In the genomic region with DNA sequence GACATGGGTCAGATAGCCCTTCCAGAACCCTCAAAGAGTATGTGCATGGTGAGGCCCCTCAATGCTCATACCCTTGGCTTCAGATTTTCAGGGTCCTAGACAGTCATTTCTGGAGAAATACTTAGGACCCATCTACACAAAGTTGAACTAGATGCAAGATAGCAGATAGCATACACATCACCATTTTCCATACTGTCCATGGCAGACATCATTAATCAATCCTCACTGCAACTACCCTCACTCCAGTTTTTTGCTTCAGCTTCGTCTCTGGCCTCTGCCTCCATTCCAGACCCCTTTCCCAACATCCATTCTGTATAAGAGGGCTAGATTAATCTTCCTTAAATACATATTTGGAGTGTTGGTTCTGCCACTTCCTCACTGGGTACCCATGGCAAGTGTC, we compare ENCODE assay signal across 28 cellular contexts.
"Had no signal": no experiment of that assay in that cellular context is flagged by ENCODE, and none has a peak within 500 bp of the region (broad histone marks: within the 10 kb centered on the region; RNA-seq: fewer than 3 reads in every experiment).

No MANE protein-coding gene starts in this region.

- H3K36me3 Mint-ChIP-seq: natural killer cell; neural progenitor cell; stimulated activated memory B cell treated with anti-CD40 and anti-IgM and Interleukin-4, amounts not matched to agents 10 μg/mL and 1 μg/mL and 100 μg/mL, for 72 hours; type B pancreatic cell had no signal

- H3K4me1 ChIP-seq: neural progenitor cell, parathyroid adenoma, right lobe of liver, sigmoid colon, testis, tibial artery, transverse colon, upper lobe of right lung, uterus had no signal

- H3K4me3 Mint-ChIP-seq: natural killer cell; nephron; neural progenitor cell; stimulated activated memory B cell treated with anti-CD40 and anti-IgM and Interleukin-4, amounts not matched to agents 10 μg/mL and 1 μg/mL and 100 μg/mL, for 72 hours; stimulated activated naive CD8-positive, alpha-beta T cell treated with anti-CD3 and anti-CD28 coated beads, Interleukin-15, amount 100 ng/mL, for 72 hours; type B pancreatic cell had no signal

- DNase-seq: natural killer cell; occipital lobe; ovary; psoas muscle; right cardiac atrium; right lobe of liver; sigmoid colon; small intestine; stimulated activated CD4-positive, alpha-beta T cell treated with anti-CD3 and anti-CD28 coated beads, Interleukin-15, amount 100 ng/mL, for 24 hours; stimulated activated CD4-positive, alpha-beta T cell treated with anti-CD3 and anti-CD28 coated beads, Interleukin-2, amount 100 ng/mL, for 24 hours; stimulated activated CD4-positive, alpha-beta T cell treated with anti-CD3 and anti-CD28 coated beads, Interleukin-2, amount 100 ng/mL, for 48 hours; stimulated activated CD4-positive, alpha-beta T cell treated with anti-CD3 and anti-CD28 coated beads, Interleukin-4, amount 100 ng/mL, for 24 hours; stimulated activated naive CD4-positive, alpha-beta T cell; stimulated activated naive CD8-positive, alpha-beta T cell treated with anti-CD3 and anti-CD28 coated beads, Interleukin-15, amount 100 ng/mL, for 72 hours; stimulated activated naive CD8-positive, alpha-beta T cell treated with anti-CD3 and anti-CD28 coated beads, Interleukin-15, Interleukin-2, amounts not matched to agents 100 U/mL and 50 U/mL, for 24 hours; substantia nigra; testis; tibial artery; transverse colon; upper lobe of right lung; uterus had no signal

- H3K27ac ChIP-seq: neural progenitor cell, ovary, parathyroid adenoma, psoas muscle, right lobe of liver, sigmoid colon, suprapubic skin, testis, tibial artery, transverse colon, upper lobe of right lung, uterus had no signal

- H3K9me3 Mint-ChIP-seq: natural killer cell; nephron; neural progenitor cell; stimulated activated memory B cell treated with anti-CD40 and anti-IgM and Interleukin-4, amounts not matched to agents 10 μg/mL and 1 μg/mL and 100 μg/mL, for 72 hours; stimulated activated naive CD8-positive, alpha-beta T cell treated with anti-CD3 and anti-CD28 coated beads, Interleukin-15, amount 100 ng/mL, for 72 hours; type B pancreatic cell had no signal

- ATAC-seq: natural killer cell; right cardiac atrium; stimulated activated memory B cell treated with anti-CD40 and anti-IgM and Interleukin-4, amounts not matched to agents 10 μg/mL and 1 μg/mL and 100 μg/mL, for 72 hours; stimulated activated naive CD8-positive, alpha-beta T cell treated with anti-CD3 and anti-CD28 coated beads, Interleukin-15, amount 100 ng/mL, for 72 hours; stimulated activated naive CD8-positive, alpha-beta T cell treated with anti-CD3 and anti-CD28 coated beads, Interleukin-15, Interleukin-2, amounts not matched to agents 100 U/mL and 50 U/mL, for 24 hours had no signal

- H3K36me3 ChIP-seq: neural progenitor cell, ovary, right lobe of liver, sigmoid colon, suprapubic skin, tibial artery, transverse colon, upper lobe of right lung, uterus had no signal

- H3K27ac Mint-ChIP-seq: natural killer cell; nephron; neural progenitor cell; progenitor cell of endocrine pancreas; stimulated activated memory B cell treated with anti-CD40 and anti-IgM and Interleukin-4, amounts not matched to agents 10 μg/mL and 1 μg/mL and 100 μg/mL, for 72 hours; stimulated activated naive CD8-positive, alpha-beta T cell treated with anti-CD3 and anti-CD28 coated beads, Interleukin-15, amount 100 ng/mL, for 72 hours; type B pancreatic cell had no signal

- H3K9me3 ChIP-seq: ovary, psoas muscle, right lobe of liver, sigmoid colon, suprapubic skin, testis, tibial artery, transverse colon, upper lobe of right lung, uterus had no signal

- H3K4me1 Mint-ChIP-seq: natural killer cell; nephron; neural progenitor cell; stimulated activated memory B cell treated with anti-CD40 and anti-IgM and Interleukin-4, amounts not matched to agents 10 μg/mL and 1 μg/mL and 100 μg/mL, for 72 hours; stimulated activated naive CD8-positive, alpha-beta T cell treated with anti-CD3 and anti-CD28 coated beads, Interleukin-15, amount 100 ng/mL, for 72 hours had no signal

- H3K4me3 ChIP-seq: neural progenitor cell, ovary, psoas muscle, right lobe of liver, sigmoid colon, suprapubic skin, testis, tibial artery, transverse colon, upper lobe of right lung, uterus had no signal
